8 cellular contexts compared by ENCODE assay signal in the genomic region with DNA sequence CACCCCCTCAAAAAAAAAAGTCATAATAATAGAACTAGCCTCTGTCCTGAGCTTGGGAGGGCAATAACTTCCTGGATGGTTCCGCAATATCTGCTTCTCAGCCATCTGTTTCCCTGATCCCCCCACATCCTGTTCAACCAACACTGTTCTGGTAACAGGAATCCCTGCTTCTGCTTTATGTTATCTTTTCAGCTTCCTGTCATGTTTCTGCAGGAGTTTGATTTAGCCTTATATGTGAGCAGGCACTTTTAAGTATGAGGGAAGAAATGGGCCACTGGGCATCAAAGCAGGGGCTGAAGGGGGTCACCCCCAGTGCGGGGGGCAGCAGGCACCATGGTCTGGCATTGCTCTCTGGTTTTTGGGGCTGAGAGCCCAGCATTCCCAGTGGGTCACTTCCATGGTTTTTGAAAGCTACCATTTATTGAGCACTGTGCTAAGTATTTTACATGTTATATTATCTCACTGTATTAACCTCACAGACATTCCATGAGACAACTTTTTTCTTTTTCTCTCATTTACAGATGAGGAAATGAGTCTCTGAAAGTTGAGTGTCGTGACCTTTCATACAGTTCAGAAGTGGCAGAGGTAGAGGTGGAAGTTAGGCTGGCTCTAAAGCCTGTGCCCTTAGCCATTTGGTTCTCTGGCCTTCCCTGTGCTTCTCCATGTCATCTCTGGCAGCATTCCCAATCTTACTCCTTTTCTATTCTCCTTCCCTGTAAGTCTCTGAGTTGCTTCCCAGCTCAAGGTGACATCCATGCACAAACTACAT.
A peak's percentile ranks its signal among the peaks of the same experiment; 100 is the strongest.
DNase-seq lines count a peak whose midpoint lies in the region; ATAC-seq and TF ChIP-seq lines count a peak whose summit lies in the region.

No MANE protein-coding gene starts in this region.

- DNase-seq in BE2C (peak; percentile 63), M059J (ENCODE audit: low read depth) (peak; percentile 36), cardiac fibroblast (ENCODE audit: low read depth in 2 of 2) (peak; percentile 71 to 93), mesendoderm (peak; percentile 81), epidermal melanocyte (ENCODE audit: insufficient read length, low spot score) (no peak)
- DNase-seq in activated T-helper 1 cell treated with anti-CD3 and anti-CD28 coated beads, Interleukin-12 subunit alpha, Interleukin-12 subunit beta, Interleukin-2, Interleukin-4 antibody, amounts not matched to agents 30 ng/mL and 10 ng/mL and 1 ng/mL, durations not matched to agents 14 hours and 24 hours and 36 hours (ENCODE audit: low spot score), result no peak
- DNase-seq in activated CD8-positive, alpha-beta T cell treated with anti-CD3 and anti-CD28 coated beads, Interleukin-2, amount 10 ng/mL, durations not matched to agents 7 days and 5 days, result no peak

- no peaks in the 10 kb centered on the region for H3K36me3 Mint-ChIP-seq in activated T-helper 1 cell treated with anti-CD3 and anti-CD28 coated beads, Interleukin-12 subunit alpha, Interleukin-12 subunit beta, Interleukin-2, Interleukin-4 antibody, amounts not matched to agents 30 ng/mL and 10 ng/mL and 1 ng/mL, durations not matched to agents 14 hours and 24 hours and 36 hours (ENCODE audit: low read depth)
- H3K36me3 Mint-ChIP-seq in activated CD8-positive, alpha-beta T cell treated with anti-CD3 and anti-CD28 coated beads, Interleukin-2, amount 10 ng/mL, durations not matched to agents 7 days and 5 days (ENCODE audit: low read depth), result no peaks in the 10 kb centered on the region

- no peak overlapping the region for H3K23ac ChIP-seq in mesendoderm (ENCODE audit: low read length)

- peaks cover 15% of the 10 kb centered on the region for H3K4me1 Mint-ChIP-seq in activated T-helper 1 cell treated with anti-CD3 and anti-CD28 coated beads, Interleukin-12 subunit alpha, Interleukin-12 subunit beta, Interleukin-2, Interleukin-4 antibody, amounts not matched to agents 30 ng/mL and 10 ng/mL and 1 ng/mL, durations not matched to agents 14 hours and 24 hours and 36 hours (ENCODE audit: low read depth)
- peaks cover 19% of the 10 kb centered on the region for H3K4me1 Mint-ChIP-seq in activated CD8-positive, alpha-beta T cell treated with anti-CD3 and anti-CD28 coated beads, Interleukin-2, amount 10 ng/mL, durations not matched to agents 7 days and 5 days (ENCODE audit: low read depth)

- H3K36me3 ChIP-seq in BE2C (no peaks in the 10 kb centered on the region), mesendoderm (ENCODE audit: control insufficient read depth, insufficient read depth, low read length) (no peaks in the 10 kb centered on the region)

- CTCF ChIA-PET in activated CD8-positive, alpha-beta T cell treated with anti-CD3 and anti-CD28 coated beads, Interleukin-2, amount 10 ng/mL, durations not matched to agents 7 days and 5 days (lab: Charles Lee), result interaction anchor here (0.7 to 8.4 kb wide), 3 partner anchors 12 to 186 kb away, joined by 4 to 273 read pairs (median 76); no protein-coding TSS in a partner anchor

- H3K4me3 ChIP-seq in BE2C (ENCODE audit: low read depth, low read length) (no peak overlapping the region), cardiac fibroblast (replicated peaks in 1 of 2; ENCODE audit: low read depth in 2 of 2, low read length in 2 of 2) (no peak overlapping the region), mesendoderm (ENCODE audit: low read length) (no peak overlapping the region)

- TF ChIP-seq CTCF in BE2C (IDR thresholded peaks at IDR 0.05; ENCODE audit: low read depth, low read length) (no peak), cardiac fibroblast (IDR thresholded peaks at IDR 0.05; ENCODE audit: low read depth, low read length) (no peak)

- ATAC-seq in activated CD8-positive, alpha-beta T cell treated with anti-CD3 and anti-CD28 coated beads, Interleukin-2, amount 10 ng/mL, durations not matched to agents 7 days and 5 days, result no peak
- no peak for ATAC-seq in GM18517 (IDR thresholded peaks at IDR 0.05; ENCODE audit: unreplicated experiment)

- H3K27ac Mint-ChIP-seq in activated T-helper 1 cell treated with anti-CD3 and anti-CD28 coated beads, Interleukin-12 subunit alpha, Interleukin-12 subunit beta, Interleukin-2, Interleukin-4 antibody, amounts not matched to agents 30 ng/mL and 10 ng/mL and 1 ng/mL, durations not matched to agents 14 hours and 24 hours and 36 hours, result no peak overlapping the region
- H3K27ac Mint-ChIP-seq in activated CD8-positive, alpha-beta T cell treated with anti-CD3 and anti-CD28 coated beads, Interleukin-2, amount 10 ng/mL, durations not matched to agents 7 days and 5 days, result no peak overlapping the region

- H2AK5ac ChIP-seq in mesendoderm (ENCODE audit: low read length), result peak overlapping the region; percentile 7

- no peaks in the 10 kb centered on the region for H3K79me1 ChIP-seq in mesendoderm (ENCODE audit: low read length)

- no peak overlapping the region for H2BK15ac ChIP-seq in mesendoderm (replicated peaks; ENCODE audit: low read depth)

- H3K4me2 ChIP-seq in mesendoderm (ENCODE audit: low read length), result no peak overlapping the region

- H2BK5ac ChIP-seq in mesendoderm (ENCODE audit: low read length), result peak overlapping the region; percentile 96

- H3K9me3 Mint-ChIP-seq in activated T-helper 1 cell treated with anti-CD3 and anti-CD28 coated beads, Interleukin-12 subunit alpha, Interleukin-12 subunit beta, Interleukin-2, Interleukin-4 antibody, amounts not matched to agents 30 ng/mL and 10 ng/mL and 1 ng/mL, durations not matched to agents 14 hours and 24 hours and 36 hours, result no peaks in the 10 kb centered on the region
- H3K9me3 Mint-ChIP-seq in activated CD8-positive, alpha-beta T cell treated with anti-CD3 and anti-CD28 coated beads, Interleukin-2, amount 10 ng/mL, durations not matched to agents 7 days and 5 days (ENCODE audit: insufficient read depth), result no peaks in the 10 kb centered on the region

- H3K4me1 ChIP-seq in BE2C, result peaks cover 40% of the 10 kb centered on the region
- H3K4me1 ChIP-seq in mesendoderm (ENCODE audit: control insufficient read depth, low read depth, low read length), result peaks cover 43% of the 10 kb centered on the region

- POLR2A ChIA-PET in activated CD8-positive, alpha-beta T cell treated with anti-CD3 and anti-CD28 coated beads, Interleukin-2, amount 10 ng/mL, durations not matched to agents 7 days and 5 days (lab: Charles Lee), result no interaction called here

- peak overlapping the region; percentile 93 for H2BK120ac ChIP-seq in mesendoderm (ENCODE audit: low read depth, low read length)

- H3K27me3 Mint-ChIP-seq in activated T-helper 1 cell treated with anti-CD3 and anti-CD28 coated beads, Interleukin-12 subunit alpha, Interleukin-12 subunit beta, Interleukin-2, Interleukin-4 antibody, amounts not matched to agents 30 ng/mL and 10 ng/mL and 1 ng/mL, durations not matched to agents 14 hours and 24 hours and 36 hours (ENCODE audit: insufficient read depth), result no peaks in the 10 kb centered on the region
- H3K27me3 Mint-ChIP-seq in activated CD8-positive, alpha-beta T cell treated with anti-CD3 and anti-CD28 coated beads, Interleukin-2, amount 10 ng/mL, durations not matched to agents 7 days and 5 days (ENCODE audit: low read depth), result peaks cover 15% of the 10 kb centered on the region

- intact Hi-C loops in activated T-helper 1 cell treated with anti-CD3 and anti-CD28 coated beads, Interleukin-12 subunit alpha, Interleukin-12 subunit beta, Interleukin-2, Interleukin-4 antibody, amounts not matched to agents 30 ng/mL and 10 ng/mL and 1 ng/mL, durations not matched to agents 14 hours and 24 hours and 36 hours (cut with micrococcal nuclease), result no loop called here

- H3K27ac ChIP-seq in mesendoderm (ENCODE audit: low read depth, low read length), result peak overlapping the region; percentile 71

- H4K5ac ChIP-seq in mesendoderm (ENCODE audit: low read length), result peak overlapping the region; percentile 1

- no peak overlapping the region for H4K8ac ChIP-seq in mesendoderm (ENCODE audit: low read depth, low read length)

- whole genome bisulfite sequencing in mesendoderm (ENCODE audit: extremely low coverage, insufficient coverage, low lambda C conversion rate), result no CpG with 5 or more reads among the region's 3 CpGs

- peak overlapping the region; percentile 82 for H3K4ac ChIP-seq in mesendoderm (ENCODE audit: low read depth, low read length)

- H3K27me3 ChIP-seq in BE2C, result no peaks in the 10 kb centered on the region
- no peaks in the 10 kb centered on the region for H3K27me3 ChIP-seq in mesendoderm (ENCODE audit: insufficient read depth, low read length, poor library complexity)

- no peaks in the 10 kb centered on the region for H3K9me3 ChIP-seq in BE2C

- H3K9ac ChIP-seq in mesendoderm (ENCODE audit: low read length), result no peak overlapping the region

- no peak overlapping the region for H3K4me3 Mint-ChIP-seq in activated T-helper 1 cell treated with anti-CD3 and anti-CD28 coated beads, Interleukin-12 subunit alpha, Interleukin-12 subunit beta, Interleukin-2, Interleukin-4 antibody, amounts not matched to agents 30 ng/mL and 10 ng/mL and 1 ng/mL, durations not matched to agents 14 hours and 24 hours and 36 hours
- no peak overlapping the region for H3K4me3 Mint-ChIP-seq in activated CD8-positive, alpha-beta T cell treated with anti-CD3 and anti-CD28 coated beads, Interleukin-2, amount 10 ng/mL, durations not matched to agents 7 days and 5 days

- peak overlapping the region; percentile 95 for H3K18ac ChIP-seq in mesendoderm (ENCODE audit: low read length)

- H3K79me2 ChIP-seq in mesendoderm (ENCODE audit: control insufficient read depth, insufficient read depth, low read length), result no peaks in the 10 kb centered on the region

- H3K56ac ChIP-seq in mesendoderm (ENCODE audit: low read length), result peak overlapping the region; percentile 51

Comparison
In these comparisons a context has a peak if more than half of its experiments do, and no peak if none do; other contexts are left out.
1. DNase-seq: peak in BE2C (single experiment), M059J (single experiment), cardiac fibroblast (2 of 2) and mesendoderm (single experiment); none in activated T-helper 1 cell treated with anti-CD3 and anti-CD28 coated beads, Interleukin-12 subunit alpha, Interleukin-12 subunit beta, Interleukin-2, Interleukin-4 antibody, amounts not matched to agents 30 ng/mL and 10 ng/mL and 1 ng/mL, durations not matched to agents 14 hours and 24 hours and 36 hours (single experiment), epidermal melanocyte (single experiment) and activated CD8-positive, alpha-beta T cell treated with anti-CD3 and anti-CD28 coated beads, Interleukin-2, amount 10 ng/mL, durations not matched to agents 7 days and 5 days (single experiment).